Comparison of ENCODE assay signal across 8 cellular contexts in genomic region chr10:132539431-132539839, GRCh38. TPM values are rescaled to one million over a fixed set of nuclear protein-coding genes. Genes with fewer than 3 reads are reported as not detected.
DNase-seq lines count a peak whose midpoint lies in the region; ATAC-seq and TF ChIP-seq lines count a peak whose summit lies in the region.

No MANE protein-coding gene starts in this region.

- intact Hi-C loops in ascending aorta (cut with DNase I): loop anchor here (2.0 to 5.0 kb wide), 3 partner anchors 37 to 557 kb away; partner anchors contain the start of genes BNIP3 and PWWP2B
- intact Hi-C loops in A673 (cut with micrococcal nuclease; ENCODE audit: unreplicated experiment): no loop called here

- ATAC-seq in HG02938 (IDR thresholded peaks at IDR 0.05; ENCODE audit: unreplicated experiment): no peak

- 40% methylated on average over 11 of the region's 11 CpGs for WGBS in thymus

- CTCF ChIA-PET in A673 (lab: Charles Lee): no interaction called here

- H3K4me3 ChIP-seq in ascending aorta (peak overlapping the region; percentile 81 to 89), thymus (ENCODE audit: low read length) (peak overlapping the region; percentile 0), A673 (ENCODE audit: low read depth, low read length, poor library complexity, severe bottlenecking) (no peak overlapping the region)

- BruUV-seq in A673 (replicated peaks; lab: Mats Ljungman, UMichigan): no TSS peak

- H3K9me3 ChIP-seq in ascending aorta (no peaks in the 10 kb centered on the region), thymus (ENCODE audit: control insufficient read depth) (no peaks in the 10 kb centered on the region), A673 (ENCODE audit: low read depth, low read length, poor library complexity, severe bottlenecking) (no peaks in the 10 kb centered on the region)

- H3K4me1 ChIP-seq in ascending aorta (peaks cover 5 to 47% of the 10 kb centered on the region in 2 donors), thymus (ENCODE audit: control insufficient read depth, insufficient read depth, low read length) (peaks cover 44% of the 10 kb centered on the region), A673 (ENCODE audit: insufficient read depth, low read length, poor library complexity, severe bottlenecking) (peaks cover 4% of the 10 kb centered on the region)

- peak; percentile 1 for DNase-seq in NCI-H1092 treated with DMSO at 0.1 percent for 48 hours (lab: John Stamatoyannopoulos, UW)
- DNase-seq in NCI-H1092 (lab: John Stamatoyannopoulos, UW): no peak
- DNase-seq in ascending aorta (ENCODE audit: low spot score in 2 of 2): peak in 1 of 2 donors; percentile 79
- peak; percentile 30 for DNase-seq in medulla oblongata (ENCODE audit: extremely low spot score)
- DNase-seq in A673 (ENCODE audit: low spot score): no peak
- DNase-seq in activated gamma-delta T cell (lab: John Stamatoyannopoulos, UW): no peak

- H3K36me3 ChIP-seq in ascending aorta (no peaks in the 10 kb centered on the region), thymus (ENCODE audit: control insufficient read depth, insufficient read depth) (peaks cover 3% of the 10 kb centered on the region), A673 (ENCODE audit: insufficient read depth, low read length, poor library complexity, severe bottlenecking) (no peaks in the 10 kb centered on the region)

- TF ChIP-seq CTCF in ascending aorta (IDR thresholded peaks at IDR 0.05): no peak
- TF ChIP-seq CTCF in A673 (conservative IDR thresholded peaks at IDR 0.05; ENCODE audit: low read depth, low read length): no peak

- H3K27me3 ChIP-seq in ascending aorta (no peaks in the 10 kb centered on the region), thymus (ENCODE audit: control insufficient read depth, insufficient read depth) (no peaks in the 10 kb centered on the region), A673 (replicated peaks; ENCODE audit: insufficient read depth, low read depth, low read length, poor library complexity) (no peaks in the 10 kb centered on the region)

- POLR2A ChIA-PET in A673 (lab: Charles Lee; ENCODE audit: low non-redundant PET): no interaction called here

- H3K27ac ChIP-seq in ascending aorta (peak overlapping the region; percentile 86 to 91), thymus (ENCODE audit: low read depth) (peak overlapping the region; percentile 68), A673 (ENCODE audit: low read depth, low read length, poor library complexity, severe bottlenecking) (no peak overlapping the region)

RNA-seq across cellular contexts. Expression of gene INPP5A, which starts 1.8 kb away (rescaled TPM):
- total RNA-seq in ascending aorta: 81.2 TPM
- polyA plus RNA-seq in thymus: 14.6 TPM
- total RNA-seq in A673 (2021): 21.2 and 21.8 TPM in 2 replicates

Comparison
In these comparisons a context has a peak if more than half of its experiments do, and no peak if none do; other contexts are left out.
1. DNase-seq: peak in NCI-H1092 treated with DMSO at 0.1 percent for 48 hours (single experiment) and medulla oblongata (single experiment); none in NCI-H1092 (single experiment), A673 (single experiment) and activated gamma-delta T cell (single experiment).